Comparison of ENCODE assay signal across 29 cellular contexts in genomic region chr13:21852043-21852442, GRCh38.
"Had no signal": no experiment of that assay in that cellular context is flagged by ENCODE, and none has a peak within 500 bp of the region (broad histone marks: within the 10 kb centered on the region; RNA-seq: fewer than 3 reads in every experiment).

No MANE protein-coding gene starts in this region.

- H3K27ac Mint-ChIP-seq: activated B cell treated with CpG ODN at 0.5 μM for 24 hours; activated CD4-positive, alpha-beta T cell treated with anti-CD3 and anti-CD28 coated beads for 36 hours; activated naive CD4-positive, alpha-beta T cell treated with anti-CD3 and anti-CD28 coated beads, Interleukin-2, amount 50 U/mL, for 72 hours; activated T-cell treated with anti-CD3 and anti-CD28 coated beads, Interleukin-2, amount 50 U/mL, for 72 hours; natural killer cell; neural progenitor cell; T-helper 2 cell treated with Interferon-gamma antibody and Interleukin-4, amounts not matched to agents 5 μg/mL and 100 μg/mL, for 36 hours had no signal

- DNase-seq: activated B cell treated with CpG ODN at 0.5 μM for 24 hours; activated CD4-positive, alpha-beta T cell treated with anti-CD3 and anti-CD28 coated beads for 36 hours; activated CD4-positive, alpha-beta T cell treated with anti-CD3 and anti-CD28 coated beads, Interleukin-2, amount 50 U/mL, for 4 hours; activated naive CD4-positive, alpha-beta T cell; activated T-cell treated with anti-CD3 and anti-CD28 coated beads for 4 hours; activated T-cell treated with anti-CD3 and anti-CD28 coated beads, Interleukin-2, amount 50 U/mL, for 72 hours; anterior cingulate cortex; cerebellar nuclear complex; colonic mucosa; effector CD8-positive, alpha-beta T cell; foreskin fibroblast; head of caudate nucleus; hippocampal formation; kidney; left colon; midbrain; natural killer cell; occipital lobe; stimulated activated CD4-positive, alpha-beta T cell treated with anti-CD3 and anti-CD28 coated beads, Interleukin-1b, Interleukin-23, amount 100 ng/mL, for 48 hours; stimulated activated naive CD4-positive, alpha-beta T cell; tibial artery; upper lobe of right lung had no signal

- H3K4me1 ChIP-seq: colonic mucosa, neural progenitor cell, suprapubic skin had no signal

- ATAC-seq: activated CD4-positive, alpha-beta T cell treated with anti-CD3 and anti-CD28 coated beads for 36 hours; activated naive CD4-positive, alpha-beta T cell treated with anti-CD3 and anti-CD28 coated beads, Interleukin-2, amount 50 U/mL, for 72 hours; activated T-cell treated with anti-CD3 and anti-CD28 coated beads, Interleukin-2, amount 50 U/mL, for 72 hours; left colon; natural killer cell; upper lobe of right lung had no signal

- H3K27ac ChIP-seq: colonic mucosa, neural progenitor cell, right atrium auricular region, suprapubic skin, tibial artery, upper lobe of right lung had no signal

- H3K36me3 Mint-ChIP-seq: activated naive CD4-positive, alpha-beta T cell treated with anti-CD3 and anti-CD28 coated beads, Interleukin-2, amount 50 U/mL, for 72 hours; natural killer cell; neural progenitor cell had no signal

- H3K4me1 Mint-ChIP-seq: activated B cell treated with CpG ODN at 0.5 μM for 24 hours; activated CD4-positive, alpha-beta T cell treated with anti-CD3 and anti-CD28 coated beads for 36 hours; natural killer cell; neural progenitor cell had no signal

- H3K4me3 ChIP-seq: colonic mucosa, neural progenitor cell, right atrium auricular region, smooth muscle cell, suprapubic skin, tibial artery, upper lobe of right lung had no signal

- H3K9me3 Mint-ChIP-seq: activated B cell treated with CpG ODN at 0.5 μM for 24 hours; activated naive CD4-positive, alpha-beta T cell treated with anti-CD3 and anti-CD28 coated beads, Interleukin-2, amount 50 U/mL, for 72 hours; natural killer cell; T-helper 2 cell treated with Interferon-gamma antibody and Interleukin-4, amounts not matched to agents 5 μg/mL and 100 μg/mL, for 36 hours had no signal

- FAIRE-seq: endometrium, kidney had no signal

- H2AFZ ChIP-seq: neural progenitor cell had no signal

- H3K4me2 ChIP-seq: neural progenitor cell, smooth muscle cell had no signal

- H3K36me3 ChIP-seq: colonic mucosa, neural progenitor cell, right atrium auricular region, suprapubic skin, tibial artery, upper lobe of right lung had no signal

- H3K9ac ChIP-seq: neural progenitor cell had no signal

- H3K27me3 ChIP-seq: colonic mucosa, neural progenitor cell, right atrium auricular region, suprapubic skin, tibial artery, upper lobe of right lung had no signal

- H3K4me3 Mint-ChIP-seq: activated B cell treated with CpG ODN at 0.5 μM for 24 hours; activated CD4-positive, alpha-beta T cell treated with anti-CD3 and anti-CD28 coated beads for 36 hours; activated T-cell treated with anti-CD3 and anti-CD28 coated beads, Interleukin-2, amount 50 U/mL, for 72 hours; natural killer cell; neural progenitor cell; T-helper 2 cell treated with Interferon-gamma antibody and Interleukin-4, amounts not matched to agents 5 μg/mL and 100 μg/mL, for 36 hours had no signal

- H3K9me3 ChIP-seq: colonic mucosa, right atrium auricular region, suprapubic skin, tibial artery, upper lobe of right lung had no signal
